ENCODE assay signal across 8 cellular contexts in the genomic region with DNA sequence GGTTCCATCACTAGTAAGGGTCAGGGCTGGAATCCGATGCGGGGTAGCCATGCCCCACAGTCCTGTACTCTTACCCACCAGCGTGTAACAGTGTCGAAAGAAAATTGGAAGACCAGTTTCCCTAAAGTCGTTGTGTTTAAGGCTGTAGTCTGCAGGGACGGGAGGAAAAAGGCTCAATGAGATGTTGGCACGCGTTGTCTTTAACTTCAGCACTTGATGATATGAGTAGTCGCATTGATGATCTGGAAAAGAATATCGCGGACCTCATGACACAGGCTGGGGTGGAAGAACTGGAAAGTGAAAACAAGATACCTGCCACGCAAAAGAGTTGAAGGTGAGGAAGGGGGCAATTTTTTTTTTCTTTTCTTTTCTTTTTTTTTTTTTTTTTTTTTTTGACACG. TPM values are rescaled to one million over a fixed set of nuclear protein-coding genes. Genes with fewer than 3 reads are reported as not detected.
DNase-seq lines count a peak whose midpoint lies in the region; ATAC-seq and TF ChIP-seq lines count a peak whose summit lies in the region.

No MANE protein-coding gene starts in this region.

- peaks cover 0 to 23% of the 10 kb centered on the region in 2 donors for H3K36me3 ChIP-seq in ascending aorta
- H3K36me3 ChIP-seq in thoracic aorta: no peaks in the 10 kb centered on the region

- H3K9me3 ChIP-seq in ascending aorta (no peaks in the 10 kb centered on the region), thoracic aorta (no peaks in the 10 kb centered on the region)

- H3K27ac Mint-ChIP-seq in activated CD8-positive, alpha-beta memory T cell treated with anti-CD3 and anti-CD28 coated beads, Interleukin-2, amount 10 ng/mL, durations not matched to agents 7 days and 5 days: peak overlapping the region; percentile 89

- H3K4me3 Mint-ChIP-seq in activated CD8-positive, alpha-beta memory T cell treated with anti-CD3 and anti-CD28 coated beads, Interleukin-2, amount 10 ng/mL, durations not matched to agents 7 days and 5 days: peak overlapping the region; percentile 92

- H3K27me3 ChIP-seq in ascending aorta (no peaks in the 10 kb centered on the region), thoracic aorta (replicated peaks; ENCODE audit: insufficient read depth) (no peaks in the 10 kb centered on the region)

- peak overlapping the region; percentile 82 to 83 for H3K4me3 ChIP-seq in ascending aorta
- peak overlapping the region; percentile 76 for H3K4me3 ChIP-seq in lower leg skin (ENCODE audit: low read depth, poor library complexity, severe bottlenecking)
- peak overlapping the region; percentile 88 for H3K4me3 ChIP-seq in thoracic aorta

- TF ChIP-seq POLR2A in lower leg skin (IDR thresholded peaks at IDR 0.05): no peak

- CTCF ChIA-PET in activated CD8-positive, alpha-beta memory T cell treated with anti-CD3 and anti-CD28 coated beads, Interleukin-2, amount 10 ng/mL, durations not matched to agents 7 days and 5 days (lab: Charles Lee): interaction anchor here (0.7 kb wide), 1 partner anchor 1513 kb away, joined by 3 read pairs; no protein-coding TSS in a partner anchor

- DNase-seq in activated CD8-positive, alpha-beta memory T cell treated with anti-CD3 and anti-CD28 coated beads, Interleukin-2, amount 10 ng/mL, durations not matched to agents 7 days and 5 days: no peak
- DNase-seq in activated CD8-positive, alpha-beta memory T cell treated with anti-CD3 and anti-CD28 coated beads for 24 hours: no peak
- DNase-seq in ascending aorta (ENCODE audit: low spot score in 2 of 2) (no peak), lower leg skin (ENCODE audit: low spot score in 2 of 2) (no peak), thoracic aorta (ENCODE audit: low spot score) (no peak), mesenteric fat pad (ENCODE audit: low spot score) (no peak), NCI-H1092 (lab: John Stamatoyannopoulos, UW) (no peak)

- ATAC-seq in activated CD8-positive, alpha-beta memory T cell treated with anti-CD3 and anti-CD28 coated beads, Interleukin-2, amount 10 ng/mL, durations not matched to agents 7 days and 5 days: no peak
- ATAC-seq in thoracic aorta (ENCODE audit: insufficient number of reproducible peaks, low FRiP score, low read depth): no peak
- ATAC-seq in GM21737 (IDR thresholded peaks at IDR 0.05; ENCODE audit: unreplicated experiment): no peak

- H3K36me3 Mint-ChIP-seq in activated CD8-positive, alpha-beta memory T cell treated with anti-CD3 and anti-CD28 coated beads, Interleukin-2, amount 10 ng/mL, durations not matched to agents 7 days and 5 days: peaks cover 28% of the 10 kb centered on the region

- 80 to 89% methylated on average over 13 of the region's 13 CpGs for WGBS in lower leg skin, 2 donors

- H3K4me1 Mint-ChIP-seq in activated CD8-positive, alpha-beta memory T cell treated with anti-CD3 and anti-CD28 coated beads, Interleukin-2, amount 10 ng/mL, durations not matched to agents 7 days and 5 days: peaks cover 37% of the 10 kb centered on the region

- no peaks in the 10 kb centered on the region for H3K9me3 Mint-ChIP-seq in activated CD8-positive, alpha-beta memory T cell treated with anti-CD3 and anti-CD28 coated beads, Interleukin-2, amount 10 ng/mL, durations not matched to agents 7 days and 5 days (ENCODE audit: low read depth)

- H3K4me1 ChIP-seq in ascending aorta: peaks cover 14 to 32% of the 10 kb centered on the region in 2 donors
- peaks cover 12 to 56% of the 10 kb centered on the region in 2 donors for H3K4me1 ChIP-seq in thoracic aorta (ENCODE audit: control insufficient read depth in 1 of 2, low read depth in 2 of 2)

- no peak overlapping the region for H3K27ac ChIP-seq in ascending aorta
- no peak overlapping the region for H3K27ac ChIP-seq in thoracic aorta

- no peak for TF ChIP-seq CTCF in ascending aorta (IDR thresholded peaks at IDR 0.05)
- no peak for TF ChIP-seq CTCF in lower leg skin (IDR thresholded peaks at IDR 0.05)
- no peak for TF ChIP-seq CTCF in thoracic aorta (IDR thresholded peaks at IDR 0.05)

- intact Hi-C loops in ascending aorta (cut with DNase I): loop anchor here (5.0 kb wide), 2 partner anchors 88 to 122 kb away; partner anchors contain the start of gene MLYCD
- intact Hi-C loops in lower leg skin (cut with DNase I; ENCODE audit: low total_unique reads): no loop called here

- H3K27me3 Mint-ChIP-seq in activated CD8-positive, alpha-beta memory T cell treated with anti-CD3 and anti-CD28 coated beads, Interleukin-2, amount 10 ng/mL, durations not matched to agents 7 days and 5 days: no peaks in the 10 kb centered on the region

RNA-seq across cellular contexts. Expression of gene HSBP1, which starts 1.3 kb away (rescaled TPM):
- 10 to 100 TPM; 56.5 to 72.8 TPM for total RNA-seq in activated CD8-positive, alpha-beta memory T cell treated with anti-CD3 and anti-CD28 coated beads, Interleukin-2, amount 10 ng/mL, durations not matched to agents 7 days and 5 days
- 13.5 TPM for total RNA-seq in ascending aorta
- total RNA-seq in lower leg skin: 10 to 100 TPM in 3 of 4 donors, 1 to 10 TPM in 1; 5.8 to 22.5 (median 12.5) TPM
- 10 to 100 TPM; 11.0 to 15.0 TPM for total RNA-seq in thoracic aorta
- 89.4 TPM for total RNA-seq in mesenteric fat pad
